Comparison of ENCODE assay signal across 25 cellular contexts in the genomic region with DNA sequence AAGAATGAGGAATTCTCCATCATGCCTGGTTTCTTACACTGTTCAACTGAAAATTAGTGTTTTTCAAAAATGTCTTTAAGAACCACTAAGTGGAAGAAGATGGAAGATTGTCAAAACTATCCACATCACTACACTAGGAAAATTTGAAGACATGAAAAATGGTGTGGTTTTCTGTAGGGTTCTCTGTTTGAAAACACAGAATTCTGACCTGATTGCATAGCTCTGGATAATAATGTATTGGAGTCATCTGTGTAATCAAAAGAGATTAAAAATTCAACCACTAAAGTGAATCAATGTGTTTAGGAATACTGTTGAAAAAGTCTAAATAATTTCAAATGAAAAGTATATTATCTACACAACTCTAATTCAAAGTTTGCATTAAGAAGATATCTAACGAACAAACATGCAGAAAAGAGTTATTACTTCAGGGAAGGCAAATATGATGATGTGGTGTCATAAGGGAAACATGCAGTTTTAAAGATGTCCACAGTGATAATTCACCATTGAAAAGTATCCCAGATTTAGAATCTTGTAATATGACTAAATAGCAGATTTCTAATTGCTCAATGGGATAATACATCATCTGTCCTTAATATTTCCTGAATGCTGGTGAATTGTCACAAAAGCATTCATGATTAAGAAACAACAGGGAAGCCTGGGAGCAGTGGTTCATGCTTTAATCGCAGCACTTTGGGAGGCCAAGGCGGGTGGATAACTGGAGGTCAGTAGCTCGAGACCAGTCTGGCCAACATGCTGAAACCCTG.
DNase-seq lines count a peak whose midpoint lies in the region; ATAC-seq and TF ChIP-seq lines count a peak whose summit lies in the region.
"Had no signal": no experiment of that assay in that cellular context is flagged by ENCODE, and none has a peak within 500 bp of the region (broad histone marks: within the 10 kb centered on the region; RNA-seq: fewer than 3 reads in every experiment).

No MANE protein-coding gene starts in this region.

- in situ Hi-C loops in mammary epithelial cell (cut with MboI; ENCODE audit: low sequenced_read_pairs in 2 of 2), result no loop called here

- TF ChIP-seq CTCF in mammary epithelial cell (conservative IDR thresholded peaks at IDR 0.05 in 1 of 2, IDR thresholded peaks at IDR 0.05 in 1 of 2; ENCODE audit: extremely low read depth in 1 of 2, insufficient read depth in 1 of 2, low read depth in 1 of 2, low read length in 2 of 2), result no peak
- TF ChIP-seq CTCF in MCF 10A (IDR thresholded peaks at IDR 0.05; ENCODE audit: unreplicated experiment), result no peak
- TF ChIP-seq CTCF in fibroblast of villous mesenchyme (IDR thresholded peaks at IDR 0.05; ENCODE audit: insufficient read depth, low read depth, low read length), result no peak

- no peaks in the 10 kb centered on the region for H4K20me1 ChIP-seq in mammary epithelial cell (ENCODE audit: insufficient read depth, low read length)

- H3K36me3 Mint-ChIP-seq in MCF 10A (ENCODE audit: insufficient read depth, unreplicated experiment), result no peaks in the 10 kb centered on the region
- no peaks in the 10 kb centered on the region for H3K36me3 Mint-ChIP-seq in activated T-helper 17 cell treated with anti-CD3 and anti-CD28 coated beads, Interleukin-2, amount 50 U/mL, for 72 hours (ENCODE audit: low read depth)

- DNase-seq in mammary epithelial cell (peak; percentile 6), MCF 10A (ENCODE audit: unreplicated experiment) (no peak), adipocyte (ENCODE audit: low read depth) (peak; percentile 38), fibroblast of villous mesenchyme (ENCODE audit: low read depth) (peak; percentile 9), NCI-H2196 treated with DMSO at 0.1 percent for 48 hours (lab: John Stamatoyannopoulos, UW; ENCODE audit: unreplicated experiment) (no peak)
- DNase-seq: activated CD4-positive, alpha-beta T cell treated with anti-CD3 and anti-CD28 coated beads, Interleukin-2, amount 10 ng/mL, durations not matched to agents 7 days and 5 days; activated effector memory CD4-positive, alpha-beta T cell treated with anti-CD3 and anti-CD28 coated beads, Interleukin-2, amount 50 U/mL, for 16 hours; amygdala; dorsolateral prefrontal cortex; Karpas-422; NCI-H1092 treated with DMSO at 0.1 percent for 48 hours; NCI-H2029; NCI-H510A treated with DMSO at 0.1 percent for 48 hours; NK-92 treated with Interleukin-12 subunit alpha and Interleukin-12 subunit beta, amount 100 ng/mL, for 24 hours; Peyer's patch; stimulated activated CD4-positive, alpha-beta T cell treated with anti-CD3 and anti-CD28 coated beads, Interleukin-4, amount 100 ng/mL, for 1 hour; stimulated activated naive CD8-positive, alpha-beta T cell treated with anti-CD3 and anti-CD28 coated beads, Interleukin-15, Interleukin-2, amounts not matched to agents 100 U/mL and 50 U/mL, for 24 hours had no signal

- no peak overlapping the region for H3K27ac ChIP-seq in mammary epithelial cell (ENCODE audit: insufficient read depth, low read depth, low read length)
- H3K27ac ChIP-seq: 22Rv1, C4-2B, Peyer's patch, tibial nerve, VCaP had no signal

- H3K4me1 ChIP-seq in mammary epithelial cell (ENCODE audit: insufficient read depth, low read length) (no peaks in the 10 kb centered on the region), adipocyte (ENCODE audit: control insufficient read depth, insufficient read depth, low read length) (peaks cover 6% of the 10 kb centered on the region)
- H3K4me1 ChIP-seq: Peyer's patch, tibial nerve had no signal

- CTCF ChIA-PET in mammary epithelial cell (lab: Charles Lee; ENCODE audit: low non-redundant PET) (no interaction called here), MCF 10A (lab: Yijun Ruan, JAX) (no interaction called here)

- no peaks in the 10 kb centered on the region for H3K79me2 ChIP-seq in mammary epithelial cell (ENCODE audit: insufficient read depth, low read length)

- H3K9me3 ChIP-seq in mammary epithelial cell (replicated peaks; ENCODE audit: insufficient read depth, low read length) (no peaks in the 10 kb centered on the region), adipocyte (ENCODE audit: control insufficient read depth, low read length) (peaks cover 9% of the 10 kb centered on the region)
- H3K9me3 ChIP-seq: Peyer's patch, tibial nerve had no signal

- no peaks in the 10 kb centered on the region for H3K9me3 Mint-ChIP-seq in MCF 10A (ENCODE audit: unreplicated experiment)
- no peaks in the 10 kb centered on the region for H3K9me3 Mint-ChIP-seq in activated T-helper 17 cell treated with anti-CD3 and anti-CD28 coated beads, Interleukin-2, amount 50 U/mL, for 72 hours
- H3K9me3 Mint-ChIP-seq: activated CD4-positive, alpha-beta T cell treated with anti-CD3 and anti-CD28 coated beads, Interleukin-2, amount 10 ng/mL, durations not matched to agents 7 days and 5 days; central memory CD8-positive, alpha-beta T cell had no signal

- H3K4me1 Mint-ChIP-seq in MCF 10A (ENCODE audit: insufficient read depth, unreplicated experiment), result no peaks in the 10 kb centered on the region
- no peaks in the 10 kb centered on the region for H3K4me1 Mint-ChIP-seq in activated T-helper 17 cell treated with anti-CD3 and anti-CD28 coated beads, Interleukin-2, amount 50 U/mL, for 72 hours
- H3K4me1 Mint-ChIP-seq: activated CD4-positive, alpha-beta T cell treated with anti-CD3 and anti-CD28 coated beads, Interleukin-2, amount 10 ng/mL, durations not matched to agents 7 days and 5 days; central memory CD8-positive, alpha-beta T cell had no signal

- H3K27me3 Mint-ChIP-seq in MCF 10A (ENCODE audit: insufficient read depth, unreplicated experiment), result peaks cover 55% of the 10 kb centered on the region
- no peaks in the 10 kb centered on the region for H3K27me3 Mint-ChIP-seq in activated T-helper 17 cell treated with anti-CD3 and anti-CD28 coated beads, Interleukin-2, amount 50 U/mL, for 72 hours
- H3K27me3 Mint-ChIP-seq: activated CD4-positive, alpha-beta T cell treated with anti-CD3 and anti-CD28 coated beads, Interleukin-2, amount 10 ng/mL, durations not matched to agents 7 days and 5 days; central memory CD8-positive, alpha-beta T cell had no signal

- H3K4me3 ChIP-seq in mammary epithelial cell (replicated peaks in 1 of 3; ENCODE audit: insufficient read depth in 1 of 3, low read depth in 2 of 3, low read length in 3 of 3) (no peak overlapping the region), adipocyte (ENCODE audit: low read length) (no peak overlapping the region), fibroblast of villous mesenchyme (ENCODE audit: low read depth, low read length) (no peak overlapping the region)
- H3K4me3 ChIP-seq: Peyer's patch, tibial nerve had no signal

- WGBS in mammary epithelial cell (ENCODE audit: low coverage, missing lambda C conversion rate), result 90% methylated on average over 4 of the region's 4 CpGs

- H3K9ac ChIP-seq in mammary epithelial cell (ENCODE audit: insufficient read depth, low read length) (no peak overlapping the region), adipocyte (ENCODE audit: low read length) (no peak overlapping the region)

- intact Hi-C loops in mammary epithelial cell (cut with micrococcal nuclease) (no loop called here), MCF 10A (cut with micrococcal nuclease) (no loop called here)

- H3K27me3 ChIP-seq in mammary epithelial cell (ENCODE audit: insufficient read depth, low read length), result no peaks in the 10 kb centered on the region
- no peaks in the 10 kb centered on the region for H3K27me3 ChIP-seq in adipocyte (replicated peaks; ENCODE audit: control insufficient read depth, insufficient read depth, low read length)
- H3K27me3 ChIP-seq: dorsolateral prefrontal cortex, Peyer's patch, tibial nerve had no signal

- no TSS peak for BruUV-seq in mammary epithelial cell (replicated peaks; lab: Mats Ljungman, UMichigan)
- BruUV-seq in MCF 10A (replicated peaks; lab: Mats Ljungman, UMichigan), result no TSS peak

- H2AFZ ChIP-seq in mammary epithelial cell (ENCODE audit: low read depth, low read length), result no peak overlapping the region

- POLR2A ChIA-PET in MCF 10A (lab: Yijun Ruan, JAX), result no interaction called here

- H3K4me2 ChIP-seq in mammary epithelial cell (ENCODE audit: insufficient read depth, low read depth, low read length), result no peak overlapping the region

- H3K27ac Mint-ChIP-seq in MCF 10A (ENCODE audit: low read depth, unreplicated experiment), result no peak overlapping the region
- H3K27ac Mint-ChIP-seq in activated T-helper 17 cell treated with anti-CD3 and anti-CD28 coated beads, Interleukin-2, amount 50 U/mL, for 72 hours, result no peak overlapping the region
- H3K27ac Mint-ChIP-seq: activated CD4-positive, alpha-beta T cell treated with anti-CD3 and anti-CD28 coated beads, Interleukin-2, amount 10 ng/mL, durations not matched to agents 7 days and 5 days had no signal

- dilution Hi-C loops in mammary epithelial cell (cut with HindIII; ENCODE audit: low sequenced_read_pairs), result no loop called here

- H3K4me3 Mint-ChIP-seq in MCF 10A (ENCODE audit: unreplicated experiment), result no peak overlapping the region
- H3K4me3 Mint-ChIP-seq in activated T-helper 17 cell treated with anti-CD3 and anti-CD28 coated beads, Interleukin-2, amount 50 U/mL, for 72 hours, result no peak overlapping the region
- H3K4me3 Mint-ChIP-seq: activated CD4-positive, alpha-beta T cell treated with anti-CD3 and anti-CD28 coated beads, Interleukin-2, amount 10 ng/mL, durations not matched to agents 7 days and 5 days; central memory CD8-positive, alpha-beta T cell had no signal

- ATAC-seq in HG02973 (IDR thresholded peaks at IDR 0.05; ENCODE audit: unreplicated experiment) (no peak), GM18870 (IDR thresholded peaks at IDR 0.05; ENCODE audit: unreplicated experiment) (no peak)
- no peak for ATAC-seq in activated T-helper 17 cell treated with anti-CD3 and anti-CD28 coated beads, Interleukin-2, amount 50 U/mL, for 72 hours (replicated peaks)
- ATAC-seq: stimulated activated naive CD8-positive, alpha-beta T cell treated with anti-CD3 and anti-CD28 coated beads, Interleukin-15, Interleukin-2, amounts not matched to agents 100 U/mL and 50 U/mL, for 24 hours had no signal

- no peaks in the 10 kb centered on the region for H3K36me3 ChIP-seq in mammary epithelial cell (ENCODE audit: insufficient read depth, low read length)
- no peaks in the 10 kb centered on the region for H3K36me3 ChIP-seq in adipocyte (ENCODE audit: control insufficient read depth, insufficient read depth, low read length, severe bottlenecking)
- H3K36me3 ChIP-seq: Peyer's patch, tibial nerve had no signal

Comparison
In these comparisons a context has a peak if more than half of its experiments do, and no peak if none do; other contexts are left out.
1. DNase-seq: peak in mammary epithelial cell (single experiment), adipocyte (single experiment) and fibroblast of villous mesenchyme (single experiment); none in MCF 10A (single experiment) and NCI-H2196 treated with DMSO at 0.1 percent for 48 hours (single experiment).